In genomic region chrX:44922980-44923379, GRCh38 we compare ENCODE assay signal across 1 cellular context.
TF ChIP-seq lines count a peak whose summit lies in the region.

No MANE protein-coding gene starts in this region.

TF ChIP-seq in GM12878, 131 proteins besides CTCF, POLR2A, EP300 and RAD21:
- TF ChIP-seq NFIC (IDR thresholded peaks at IDR 0.05; ENCODE audit: low read depth, low read length) (no peak), RUNX3 (IDR thresholded peaks at IDR 0.05; ENCODE audit: low read length) (peak; percentile 52)
